Comparison of ENCODE assay signal across 18 cellular contexts in genomic region chr10:75023074-75023473, GRCh38.
DNase-seq lines count a peak whose midpoint lies in the region; ATAC-seq and TF ChIP-seq lines count a peak whose summit lies in the region.
"Had no signal": no experiment of that assay in that cellular context is flagged by ENCODE, and none has a peak within 500 bp of the region (broad histone marks: within the 10 kb centered on the region; RNA-seq: fewer than 3 reads in every experiment).

No MANE protein-coding gene starts in this region.

- DNase-seq in activated T-cell treated with anti-CD3 and anti-CD28 coated beads, Interleukin-2, amount 50 U/mL, for 24 hours: no peak
- DNase-seq in activated T-cell treated with anti-CD3 and anti-CD28 coated beads for 4 hours (no peak), cerebellar cortex (ENCODE audit: low spot score) (peak; percentile 73), NCI-H2029 (lab: John Stamatoyannopoulos, UW) (no peak), NCI-H526 treated with DMSO at 0.1 percent for 48 hours (lab: John Stamatoyannopoulos, UW) (no peak)
- DNase-seq in stimulated activated effector memory CD8-positive, alpha-beta T cell treated with anti-CD3 and anti-CD28 coated beads, Interleukin-12 subunit alpha, Interleukin-12 subunit beta, amount 100 ng/mL, for 72 hours (ENCODE audit: low spot score in 2 of 2): no peak
- no peak for DNase-seq in CD4-positive, alpha-beta memory T cell
- DNase-seq: DMS153, IMR-90, MM.1S, NCI-H1694, NCI-H2107, NCI-H526, RPMI8226, SIG-M5 had no signal

- CTCF ChIA-PET in CD4-positive, alpha-beta memory T cell (lab: Charles Lee; ENCODE audit: partially characterized antibody): interaction anchor here (0.9 to 5.0 kb wide), 2 partner anchors 273 to 780 kb away, joined by 3 to 20 read pairs; no protein-coding TSS in a partner anchor

- POLR2A ChIA-PET in CD4-positive, alpha-beta memory T cell (lab: Charles Lee; ENCODE audit: partially characterized antibody): no interaction called here

- peaks cover 48% of the 10 kb centered on the region for H3K36me3 ChIP-seq in CD4-positive, alpha-beta memory T cell (ENCODE audit: insufficient read depth, low read length)

- no peaks in the 10 kb centered on the region for H3K4me1 ChIP-seq in CD4-positive, alpha-beta memory T cell (ENCODE audit: insufficient read depth, low read length)

- peaks cover 29% of the 10 kb centered on the region for H3K4me1 Mint-ChIP-seq in activated T-cell treated with anti-CD3 and anti-CD28 coated beads, Interleukin-2, amount 50 U/mL, for 24 hours (ENCODE audit: low read depth)
- H3K4me1 Mint-ChIP-seq in stimulated activated effector memory CD8-positive, alpha-beta T cell treated with anti-CD3 and anti-CD28 coated beads, Interleukin-12 subunit alpha, Interleukin-12 subunit beta, amount 100 ng/mL, for 72 hours: peaks cover 10% of the 10 kb centered on the region
- peaks cover 4 to 8% (median 7%) of the 10 kb centered on the region in 4 donors for H3K4me1 Mint-ChIP-seq in CD4-positive, alpha-beta memory T cell

- no peaks in the 10 kb centered on the region for H3K9me3 Mint-ChIP-seq in activated T-cell treated with anti-CD3 and anti-CD28 coated beads, Interleukin-2, amount 50 U/mL, for 24 hours
- H3K9me3 Mint-ChIP-seq in stimulated activated effector memory CD8-positive, alpha-beta T cell treated with anti-CD3 and anti-CD28 coated beads, Interleukin-12 subunit alpha, Interleukin-12 subunit beta, amount 100 ng/mL, for 72 hours: no peaks in the 10 kb centered on the region
- no peaks in the 10 kb centered on the region for H3K9me3 Mint-ChIP-seq in CD4-positive, alpha-beta memory T cell

- no peaks in the 10 kb centered on the region for H3K27me3 Mint-ChIP-seq in activated T-cell treated with anti-CD3 and anti-CD28 coated beads, Interleukin-2, amount 50 U/mL, for 24 hours
- no peaks in the 10 kb centered on the region for H3K27me3 Mint-ChIP-seq in CD4-positive, alpha-beta memory T cell

- no peak overlapping the region for H3K4me3 Mint-ChIP-seq in activated T-cell treated with anti-CD3 and anti-CD28 coated beads, Interleukin-2, amount 50 U/mL, for 24 hours
- H3K4me3 Mint-ChIP-seq in stimulated activated effector memory CD8-positive, alpha-beta T cell treated with anti-CD3 and anti-CD28 coated beads, Interleukin-12 subunit alpha, Interleukin-12 subunit beta, amount 100 ng/mL, for 72 hours: no peak overlapping the region
- no peak overlapping the region for H3K4me3 Mint-ChIP-seq in CD4-positive, alpha-beta memory T cell

- peak overlapping the region; percentile 90 for H3K27ac ChIP-seq in VCaP
- no peak overlapping the region for H3K27ac ChIP-seq in CD4-positive, alpha-beta memory T cell (ENCODE audit: low read depth, low read length)
- H3K27ac ChIP-seq: A549; BLaER1 treated with 17β-estradiol and CSF1 and Interleukin-3, amounts not matched to agents 10 nM and 100 nM had no signal

- no peaks in the 10 kb centered on the region for H3K27me3 ChIP-seq in CD4-positive, alpha-beta memory T cell (ENCODE audit: insufficient read depth, low read length)
- H3K27me3 ChIP-seq: BLaER1 treated with 17β-estradiol and CSF1 and Interleukin-3, amounts not matched to agents 10 nM and 100 nM had no signal

- H3K9me3 ChIP-seq in CD4-positive, alpha-beta memory T cell (ENCODE audit: control insufficient read depth in 1 of 2, low read length in 2 of 2): no peaks in the 10 kb centered on the region
- H3K9me3 ChIP-seq: A549; BLaER1 treated with 17β-estradiol and CSF1 and Interleukin-3, amounts not matched to agents 10 nM and 100 nM had no signal

- no peak for ATAC-seq in stimulated activated effector memory CD8-positive, alpha-beta T cell treated with anti-CD3 and anti-CD28 coated beads, Interleukin-12 subunit alpha, Interleukin-12 subunit beta, amount 100 ng/mL, for 72 hours

- H3K4me3 ChIP-seq in CD4-positive, alpha-beta memory T cell (ENCODE audit: low read length in 2 of 2): no peak overlapping the region
- H3K4me3 ChIP-seq: A549; BLaER1 treated with 17β-estradiol and CSF1 and Interleukin-3, amounts not matched to agents 10 nM and 100 nM had no signal

- H3K27ac Mint-ChIP-seq in activated T-cell treated with anti-CD3 and anti-CD28 coated beads, Interleukin-2, amount 50 U/mL, for 24 hours: peak overlapping the region; percentile 22
- H3K27ac Mint-ChIP-seq in stimulated activated effector memory CD8-positive, alpha-beta T cell treated with anti-CD3 and anti-CD28 coated beads, Interleukin-12 subunit alpha, Interleukin-12 subunit beta, amount 100 ng/mL, for 72 hours: peak overlapping the region; percentile 60
- peak overlapping the region in 1 of 7 donors; percentile 53 for H3K27ac Mint-ChIP-seq in CD4-positive, alpha-beta memory T cell

- H3K36me3 Mint-ChIP-seq in activated T-cell treated with anti-CD3 and anti-CD28 coated beads, Interleukin-2, amount 50 U/mL, for 24 hours (ENCODE audit: low read depth): peaks cover 66% of the 10 kb centered on the region
- peaks cover 48% of the 10 kb centered on the region for H3K36me3 Mint-ChIP-seq in stimulated activated effector memory CD8-positive, alpha-beta T cell treated with anti-CD3 and anti-CD28 coated beads, Interleukin-12 subunit alpha, Interleukin-12 subunit beta, amount 100 ng/mL, for 72 hours
- H3K36me3 Mint-ChIP-seq in CD4-positive, alpha-beta memory T cell: peaks cover 46 to 79% of the 10 kb centered on the region in 2 donors

- TF ChIP-seq CTCF in VCaP (conservative IDR thresholded peaks at IDR 0.05): no peak

- intact Hi-C loops in CD4-positive, alpha-beta memory T cell (cut with micrococcal nuclease): loop anchor here (5.0 to 10.0 kb wide), 2 partner anchors 212 to 776 kb away; partner anchors contain the start of gene COMTD1
